In genomic region chr14:70419270-70419931, GRCh38 we compare ENCODE assay signal across 5 cellular contexts. TPM values are rescaled to one million over a fixed set of nuclear protein-coding genes. Genes with fewer than 3 reads are reported as not detected.
"Had no signal": no experiment of that assay in that cellular context is flagged by ENCODE, and none has a peak within 500 bp of the region (broad histone marks: within the 10 kb centered on the region; RNA-seq: fewer than 3 reads in every experiment).

No MANE protein-coding gene starts in this region.

RNA-seq across cellular contexts. Expression of gene ADAM21, which starts 32.6 kb away (rescaled TPM):
- total RNA-seq: left lobe of liver, sciatic nerve, stomach, transverse colon, upper lobe of right lung had no signal
- polyA plus RNA-seq: stomach had no signal
